ENCODE assay signal across 1 cellular context in the genomic region with DNA sequence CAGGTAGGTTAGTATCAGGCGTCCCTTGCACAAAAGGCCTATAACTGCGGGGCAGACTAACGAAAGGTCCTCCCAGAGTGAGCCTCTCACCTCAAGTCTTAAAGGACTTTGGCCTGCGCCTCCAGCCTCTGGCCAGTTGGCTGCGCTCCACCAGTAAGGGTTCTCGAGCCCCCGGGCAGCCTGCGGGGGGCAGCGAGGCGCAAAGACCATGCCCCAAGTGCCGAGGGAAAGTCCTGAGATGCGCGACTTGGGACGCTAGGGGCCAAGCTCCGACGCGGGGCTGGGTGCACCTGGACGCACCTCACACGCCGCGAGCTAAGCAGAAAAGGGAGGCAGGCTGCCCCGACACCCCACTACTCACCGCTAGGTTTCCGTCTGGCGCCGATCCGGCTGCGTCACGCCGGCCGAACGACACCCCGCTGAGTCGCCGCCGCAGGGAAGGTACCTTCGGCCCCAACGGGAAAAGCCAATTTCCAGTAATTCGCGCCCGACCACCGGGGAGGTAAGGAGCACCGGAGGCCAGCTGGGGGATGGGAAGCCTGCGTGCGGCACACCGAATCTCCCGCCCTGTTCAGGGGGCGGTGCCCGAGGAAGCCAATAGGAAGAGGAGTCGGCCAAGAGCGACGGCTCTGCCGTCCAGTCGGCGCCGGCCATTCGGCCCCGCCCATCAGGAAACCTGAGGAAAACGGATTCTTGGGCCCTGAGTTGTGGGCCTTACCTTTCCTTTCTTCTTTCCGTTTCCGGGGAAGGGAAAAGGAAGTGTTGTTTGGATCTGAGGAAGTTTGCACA.
A peak's percentile ranks its signal among the peaks of the same experiment; 100 is the strongest.
TF ChIP-seq lines count a peak whose summit lies in the region.

TSS of gene ORC2 (minus strand) at position 532 of the 789 bp plus-strand sequence. CDS start 5,537 bp downstream, outside the sequence.

TF ChIP-seq in K562, 482 proteins besides CTCF, POLR2A, EP300 and RAD21 (continued from another document and continues in another):
- TF ChIP-seq THAP7 (CRISPR knock-in tag; IDR thresholded peaks at IDR 0.05) (no peak), ZNF23 (CRISPR knock-in tag; IDR thresholded peaks at IDR 0.05) (no peak), ZFPM2 (CRISPR knock-in tag; IDR thresholded peaks at IDR 0.05) (no peak), HLTF (IDR thresholded peaks at IDR 0.05) (peak; percentile 60; the same call in 1 of the 2 replicates), ZNF253 (CRISPR knock-in tag; conservative IDR thresholded peaks at IDR 0.05) (no peak), PYGO2 (tag; IDR thresholded peaks at IDR 0.05) (no peak), BDP1 (IDR thresholded peaks at IDR 0.05; ENCODE audit: insufficient read depth, insufficient read length) (no peak), MYNN (IDR thresholded peaks at IDR 0.05) (peak; percentile 46; the same call in 1 of the 2 replicates), MYNN (CRISPR knock-in tag; IDR thresholded peaks at IDR 0.05) (no peak), AFF1 (IDR thresholded peaks at IDR 0.05; ENCODE audit: low read depth in 1 of 2, partially characterized antibody in 2 of 2) (no peak), ZBTB26 (CRISPR knock-in tag; IDR thresholded peaks at IDR 0.05) (no peak), ZBTB8A (IDR thresholded peaks at IDR 0.05; ENCODE audit: partially characterized antibody) (no peak), ZNF217 (CRISPR knock-in tag; IDR thresholded peaks at IDR 0.05) (no peak), CHD2 (IDR thresholded peaks at IDR 0.05; ENCODE audit: low read depth, low read length) (peak; percentile 87), HDAC6 (IDR thresholded peaks at IDR 0.05; ENCODE audit: low read depth, low read length) (no peak), ZNF133 (CRISPR knock-in tag; IDR thresholded peaks at IDR 0.05) (no peak), RBM34 (IDR thresholded peaks at IDR 0.05; ENCODE audit: borderline replicate concordance, insufficient read depth, low read length) (no peak), KLF1 (tag; IDR thresholded peaks at IDR 0.05) (no peak; the same call in 1 of the 2 replicates), ILF3 (IDR thresholded peaks at IDR 0.05; ENCODE audit: borderline replicate concordance) (peak; percentile 76; the same call in 1 of the 2 replicates), PHF8 (IDR thresholded peaks at IDR 0.05; ENCODE audit: borderline replicate concordance, low read length) (peak; percentile 79; the same call in 1 of the 2 replicates), ARHGAP35 (IDR thresholded peaks at IDR 0.05; ENCODE audit: partially characterized antibody) (no peak), RUNX1 (IDR thresholded peaks at IDR 0.05; ENCODE audit: low read depth) (no peak), SRSF1 (IDR thresholded peaks at IDR 0.05; ENCODE audit: low read depth, low read length) (no peak), RBM39 (optimal IDR thresholded peaks at IDR 0.05; ENCODE audit: low read depth, low read length) (no peak), TGIF2 (CRISPR knock-in tag; IDR thresholded peaks at IDR 0.05) (no peak)
- TF ChIP-seq, protein P1, sequence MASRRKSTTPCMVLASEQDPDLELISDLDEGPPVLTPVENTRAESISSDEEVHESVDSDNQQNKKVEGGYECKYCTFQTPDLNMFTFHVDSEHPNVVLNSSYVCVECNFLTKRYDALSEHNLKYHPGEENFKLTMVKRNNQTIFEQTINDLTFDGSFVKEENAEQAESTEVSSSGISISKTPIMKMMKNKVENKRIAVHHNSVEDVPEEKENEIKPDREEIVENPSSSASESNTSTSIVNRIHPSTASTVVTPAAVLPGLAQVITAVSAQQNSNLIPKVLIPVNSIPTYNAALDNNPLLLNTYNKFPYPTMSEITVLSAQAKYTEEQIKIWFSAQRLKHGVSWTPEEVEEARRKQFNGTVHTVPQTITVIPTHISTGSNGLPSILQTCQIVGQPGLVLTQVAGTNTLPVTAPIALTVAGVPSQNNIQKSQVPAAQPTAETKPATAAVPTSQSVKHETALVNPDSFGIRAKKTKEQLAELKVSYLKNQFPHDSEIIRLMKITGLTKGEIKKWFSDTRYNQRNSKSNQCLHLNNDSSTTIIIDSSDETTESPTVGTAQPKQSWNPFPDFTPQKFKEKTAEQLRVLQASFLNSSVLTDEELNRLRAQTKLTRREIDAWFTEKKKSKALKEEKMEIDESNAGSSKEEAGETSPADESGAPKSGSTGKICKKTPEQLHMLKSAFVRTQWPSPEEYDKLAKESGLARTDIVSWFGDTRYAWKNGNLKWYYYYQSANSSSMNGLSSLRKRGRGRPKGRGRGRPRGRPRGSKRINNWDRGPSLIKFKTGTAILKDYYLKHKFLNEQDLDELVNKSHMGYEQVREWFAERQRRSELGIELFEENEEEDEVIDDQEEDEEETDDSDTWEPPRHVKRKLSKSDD (conservative IDR thresholded peaks at IDR 0.05; ENCODE audit: low read length): no peak
- TF ChIP-seq, protein P2, sequence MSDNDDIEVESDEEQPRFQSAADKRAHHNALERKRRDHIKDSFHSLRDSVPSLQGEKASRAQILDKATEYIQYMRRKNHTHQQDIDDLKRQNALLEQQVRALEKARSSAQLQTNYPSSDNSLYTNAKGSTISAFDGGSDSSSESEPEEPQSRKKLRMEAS (CRISPR knock-in tag; IDR thresholded peaks at IDR 0.05): peak; percentile 75
- TF ChIP-seq, protein P3, sequence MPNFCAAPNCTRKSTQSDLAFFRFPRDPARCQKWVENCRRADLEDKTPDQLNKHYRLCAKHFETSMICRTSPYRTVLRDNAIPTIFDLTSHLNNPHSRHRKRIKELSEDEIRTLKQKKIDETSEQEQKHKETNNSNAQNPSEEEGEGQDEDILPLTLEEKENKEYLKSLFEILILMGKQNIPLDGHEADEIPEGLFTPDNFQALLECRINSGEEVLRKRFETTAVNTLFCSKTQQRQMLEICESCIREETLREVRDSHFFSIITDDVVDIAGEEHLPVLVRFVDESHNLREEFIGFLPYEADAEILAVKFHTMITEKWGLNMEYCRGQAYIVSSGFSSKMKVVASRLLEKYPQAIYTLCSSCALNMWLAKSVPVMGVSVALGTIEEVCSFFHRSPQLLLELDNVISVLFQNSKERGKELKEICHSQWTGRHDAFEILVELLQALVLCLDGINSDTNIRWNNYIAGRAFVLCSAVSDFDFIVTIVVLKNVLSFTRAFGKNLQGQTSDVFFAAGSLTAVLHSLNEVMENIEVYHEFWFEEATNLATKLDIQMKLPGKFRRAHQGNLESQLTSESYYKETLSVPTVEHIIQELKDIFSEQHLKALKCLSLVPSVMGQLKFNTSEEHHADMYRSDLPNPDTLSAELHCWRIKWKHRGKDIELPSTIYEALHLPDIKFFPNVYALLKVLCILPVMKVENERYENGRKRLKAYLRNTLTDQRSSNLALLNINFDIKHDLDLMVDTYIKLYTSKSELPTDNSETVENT (CRISPR knock-in tag; IDR thresholded peaks at IDR 0.05): peak; percentile 29; the same call in 1 of the 2 replicates
- TF ChIP-seq, protein P4, sequence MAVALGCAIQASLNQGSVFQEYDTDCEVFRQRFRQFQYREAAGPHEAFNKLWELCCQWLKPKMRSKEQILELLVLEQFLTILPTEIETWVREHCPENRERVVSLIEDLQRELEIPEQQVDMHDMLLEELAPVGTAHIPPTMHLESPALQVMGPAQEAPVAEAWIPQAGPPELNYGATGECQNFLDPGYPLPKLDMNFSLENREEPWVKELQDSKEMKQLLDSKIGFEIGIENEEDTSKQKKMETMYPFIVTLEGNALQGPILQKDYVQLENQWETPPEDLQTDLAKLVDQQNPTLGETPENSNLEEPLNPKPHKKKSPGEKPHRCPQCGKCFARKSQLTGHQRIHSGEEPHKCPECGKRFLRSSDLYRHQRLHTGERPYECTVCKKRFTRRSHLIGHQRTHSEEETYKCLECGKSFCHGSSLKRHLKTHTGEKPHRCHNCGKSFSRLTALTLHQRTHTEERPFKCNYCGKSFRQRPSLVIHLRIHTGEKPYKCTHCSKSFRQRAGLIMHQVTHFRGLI (CRISPR knock-in tag; IDR thresholded peaks at IDR 0.05): no peak
- TF ChIP-seq, protein P5, sequence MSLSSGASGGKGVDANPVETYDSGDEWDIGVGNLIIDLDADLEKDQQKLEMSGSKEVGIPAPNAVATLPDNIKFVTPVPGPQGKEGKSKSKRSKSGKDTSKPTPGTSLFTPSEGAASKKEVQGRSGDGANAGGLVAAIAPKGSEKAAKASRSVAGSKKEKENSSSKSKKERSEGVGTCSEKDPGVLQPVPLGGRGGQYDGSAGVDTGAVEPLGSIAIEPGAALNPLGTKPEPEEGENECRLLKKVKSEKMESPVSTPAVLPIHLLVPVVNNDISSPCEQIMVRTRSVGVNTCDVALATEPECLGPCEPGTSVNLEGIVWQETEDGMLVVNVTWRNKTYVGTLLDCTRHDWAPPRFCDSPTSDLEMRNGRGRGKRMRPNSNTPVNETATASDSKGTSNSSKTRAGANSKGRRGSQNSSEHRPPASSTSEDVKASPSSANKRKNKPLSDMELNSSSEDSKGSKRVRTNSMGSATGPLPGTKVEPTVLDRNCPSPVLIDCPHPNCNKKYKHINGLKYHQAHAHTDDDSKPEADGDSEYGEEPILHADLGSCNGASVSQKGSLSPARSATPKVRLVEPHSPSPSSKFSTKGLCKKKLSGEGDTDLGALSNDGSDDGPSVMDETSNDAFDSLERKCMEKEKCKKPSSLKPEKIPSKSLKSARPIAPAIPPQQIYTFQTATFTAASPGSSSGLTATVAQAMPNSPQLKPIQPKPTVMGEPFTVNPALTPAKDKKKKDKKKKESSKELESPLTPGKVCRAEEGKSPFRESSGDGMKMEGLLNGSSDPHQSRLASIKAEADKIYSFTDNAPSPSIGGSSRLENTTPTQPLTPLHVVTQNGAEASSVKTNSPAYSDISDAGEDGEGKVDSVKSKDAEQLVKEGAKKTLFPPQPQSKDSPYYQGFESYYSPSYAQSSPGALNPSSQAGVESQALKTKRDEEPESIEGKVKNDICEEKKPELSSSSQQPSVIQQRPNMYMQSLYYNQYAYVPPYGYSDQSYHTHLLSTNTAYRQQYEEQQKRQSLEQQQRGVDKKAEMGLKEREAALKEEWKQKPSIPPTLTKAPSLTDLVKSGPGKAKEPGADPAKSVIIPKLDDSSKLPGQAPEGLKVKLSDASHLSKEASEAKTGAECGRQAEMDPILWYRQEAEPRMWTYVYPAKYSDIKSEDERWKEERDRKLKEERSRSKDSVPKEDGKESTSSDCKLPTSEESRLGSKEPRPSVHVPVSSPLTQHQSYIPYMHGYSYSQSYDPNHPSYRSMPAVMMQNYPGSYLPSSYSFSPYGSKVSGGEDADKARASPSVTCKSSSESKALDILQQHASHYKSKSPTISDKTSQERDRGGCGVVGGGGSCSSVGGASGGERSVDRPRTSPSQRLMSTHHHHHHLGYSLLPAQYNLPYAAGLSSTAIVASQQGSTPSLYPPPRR (CRISPR knock-in tag; IDR thresholded peaks at IDR 0.05; ENCODE audit: borderline replicate concordance): no peak; the same call in 1 of the 2 replicates
- TF ChIP-seq, protein P6, sequence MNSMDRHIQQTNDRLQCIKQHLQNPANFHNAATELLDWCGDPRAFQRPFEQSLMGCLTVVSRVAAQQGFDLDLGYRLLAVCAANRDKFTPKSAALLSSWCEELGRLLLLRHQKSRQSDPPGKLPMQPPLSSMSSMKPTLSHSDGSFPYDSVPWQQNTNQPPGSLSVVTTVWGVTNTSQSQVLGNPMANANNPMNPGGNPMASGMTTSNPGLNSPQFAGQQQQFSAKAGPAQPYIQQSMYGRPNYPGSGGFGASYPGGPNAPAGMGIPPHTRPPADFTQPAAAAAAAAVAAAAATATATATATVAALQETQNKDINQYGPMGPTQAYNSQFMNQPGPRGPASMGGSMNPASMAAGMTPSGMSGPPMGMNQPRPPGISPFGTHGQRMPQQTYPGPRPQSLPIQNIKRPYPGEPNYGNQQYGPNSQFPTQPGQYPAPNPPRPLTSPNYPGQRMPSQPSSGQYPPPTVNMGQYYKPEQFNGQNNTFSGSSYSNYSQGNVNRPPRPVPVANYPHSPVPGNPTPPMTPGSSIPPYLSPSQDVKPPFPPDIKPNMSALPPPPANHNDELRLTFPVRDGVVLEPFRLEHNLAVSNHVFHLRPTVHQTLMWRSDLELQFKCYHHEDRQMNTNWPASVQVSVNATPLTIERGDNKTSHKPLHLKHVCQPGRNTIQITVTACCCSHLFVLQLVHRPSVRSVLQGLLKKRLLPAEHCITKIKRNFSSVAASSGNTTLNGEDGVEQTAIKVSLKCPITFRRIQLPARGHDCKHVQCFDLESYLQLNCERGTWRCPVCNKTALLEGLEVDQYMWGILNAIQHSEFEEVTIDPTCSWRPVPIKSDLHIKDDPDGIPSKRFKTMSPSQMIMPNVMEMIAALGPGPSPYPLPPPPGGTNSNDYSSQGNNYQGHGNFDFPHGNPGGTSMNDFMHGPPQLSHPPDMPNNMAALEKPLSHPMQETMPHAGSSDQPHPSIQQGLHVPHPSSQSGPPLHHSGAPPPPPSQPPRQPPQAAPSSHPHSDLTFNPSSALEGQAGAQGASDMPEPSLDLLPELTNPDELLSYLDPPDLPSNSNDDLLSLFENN (IDR thresholded peaks at IDR 0.05; ENCODE audit: low read depth in 2 of 2, low read length in 2 of 2): 0 out of 4 replicates have a peak, but pooled peaks of 1 of the 2 experiments have one; percentile 8
